ENCODE assay signal across 2 cellular contexts in the genomic region with DNA sequence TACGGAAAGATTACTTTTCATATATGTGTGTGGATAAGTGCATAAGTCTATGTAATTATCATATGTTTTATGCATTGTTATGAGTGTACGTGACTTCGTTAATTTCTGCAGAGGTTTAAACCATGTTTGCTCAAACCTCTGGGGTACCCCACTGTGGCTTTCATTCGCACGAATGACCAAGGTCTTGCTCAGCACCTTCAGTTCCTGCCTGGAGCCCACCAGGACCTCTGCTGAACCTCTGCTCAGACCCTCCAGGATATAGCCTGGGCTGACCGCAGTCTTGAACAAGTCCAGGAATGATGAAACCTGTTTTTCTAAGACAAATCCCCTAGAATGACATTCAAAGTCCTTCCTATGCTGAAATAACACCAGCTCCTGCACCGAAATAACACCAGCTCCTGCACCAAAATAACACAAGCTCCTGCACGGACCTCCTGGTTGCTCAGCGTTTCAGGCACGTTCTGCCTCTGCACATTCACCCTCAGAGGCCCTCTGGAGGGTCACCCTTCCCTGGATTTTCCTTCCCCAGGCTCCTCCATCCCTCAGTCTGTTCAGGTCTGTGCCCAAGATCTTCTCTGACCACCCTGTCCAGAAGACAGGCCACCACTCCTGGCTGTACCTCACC.
TF ChIP-seq lines count a peak whose summit lies in the region.

No MANE protein-coding gene starts in this region.

TF ChIP-seq in WTC11, 78 proteins besides CTCF, POLR2A, EP300 and RAD21:
- TF ChIP-seq ZNF317 (CRISPR knock-in tag; IDR thresholded peaks at IDR 0.05; ENCODE audit: borderline replicate concordance, low read depth) (no peak), ZNF263 (CRISPR knock-in tag; IDR thresholded peaks at IDR 0.05; ENCODE audit: low read depth) (no peak), JAZF1 (CRISPR knock-in tag; IDR thresholded peaks at IDR 0.05) (no peak), NR3C1 (CRISPR knock-in tag; conservative IDR thresholded peaks at IDR 0.05; ENCODE audit: low read depth) (no peak), FOXK1 (CRISPR knock-in tag; IDR thresholded peaks at IDR 0.05) (no peak), CBFB (CRISPR knock-in tag; IDR thresholded peaks at IDR 0.05; ENCODE audit: low read depth) (no peak), TCF7 (CRISPR knock-in tag; IDR thresholded peaks at IDR 0.05; ENCODE audit: low read depth) (no peak)
- TF ChIP-seq, protein P1, sequence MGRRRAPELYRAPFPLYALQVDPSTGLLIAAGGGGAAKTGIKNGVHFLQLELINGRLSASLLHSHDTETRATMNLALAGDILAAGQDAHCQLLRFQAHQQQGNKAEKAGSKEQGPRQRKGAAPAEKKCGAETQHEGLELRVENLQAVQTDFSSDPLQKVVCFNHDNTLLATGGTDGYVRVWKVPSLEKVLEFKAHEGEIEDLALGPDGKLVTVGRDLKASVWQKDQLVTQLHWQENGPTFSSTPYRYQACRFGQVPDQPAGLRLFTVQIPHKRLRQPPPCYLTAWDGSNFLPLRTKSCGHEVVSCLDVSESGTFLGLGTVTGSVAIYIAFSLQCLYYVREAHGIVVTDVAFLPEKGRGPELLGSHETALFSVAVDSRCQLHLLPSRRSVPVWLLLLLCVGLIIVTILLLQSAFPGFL (CRISPR knock-in tag; IDR thresholded peaks at IDR 0.05; ENCODE audit: borderline replicate concordance) = no peak
- TF ChIP-seq, protein P2, sequence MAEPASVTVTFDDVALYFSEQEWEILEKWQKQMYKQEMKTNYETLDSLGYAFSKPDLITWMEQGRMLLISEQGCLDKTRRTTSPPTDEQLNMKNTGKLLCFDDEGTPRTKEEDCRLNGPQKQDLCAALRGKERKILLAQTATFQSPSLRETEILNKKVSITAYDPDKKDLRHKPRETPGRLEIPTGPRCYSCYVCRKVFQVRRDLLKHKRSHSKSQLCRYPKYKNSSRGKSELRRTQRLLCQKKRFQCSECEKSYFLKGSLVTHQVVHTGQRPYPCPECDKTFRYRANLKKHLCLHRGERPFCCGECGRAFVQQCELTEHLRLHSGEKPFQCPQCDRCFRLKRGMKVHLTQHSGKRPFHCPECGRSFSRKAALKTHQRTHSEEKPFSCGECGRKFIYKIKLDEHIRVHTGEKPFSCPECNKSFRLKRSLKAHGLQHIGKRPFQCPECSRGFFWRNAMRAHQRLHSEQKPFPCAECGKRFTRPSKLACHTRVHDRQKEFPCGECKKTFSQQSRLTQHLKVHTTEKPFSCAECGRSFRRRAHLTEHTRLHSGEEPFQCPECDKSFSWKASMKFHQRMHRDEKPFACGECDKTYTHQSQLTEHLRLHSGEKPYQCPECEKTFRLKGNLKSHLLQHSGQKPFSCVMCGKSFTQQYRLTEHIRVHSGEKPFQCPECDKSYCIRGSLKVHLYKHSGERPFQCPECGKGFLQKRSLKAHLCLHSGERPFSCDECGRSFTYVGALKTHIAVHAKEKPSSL (CRISPR knock-in tag; conservative IDR thresholded peaks at IDR 0.05) = no peak
- TF ChIP-seq, protein P3, sequence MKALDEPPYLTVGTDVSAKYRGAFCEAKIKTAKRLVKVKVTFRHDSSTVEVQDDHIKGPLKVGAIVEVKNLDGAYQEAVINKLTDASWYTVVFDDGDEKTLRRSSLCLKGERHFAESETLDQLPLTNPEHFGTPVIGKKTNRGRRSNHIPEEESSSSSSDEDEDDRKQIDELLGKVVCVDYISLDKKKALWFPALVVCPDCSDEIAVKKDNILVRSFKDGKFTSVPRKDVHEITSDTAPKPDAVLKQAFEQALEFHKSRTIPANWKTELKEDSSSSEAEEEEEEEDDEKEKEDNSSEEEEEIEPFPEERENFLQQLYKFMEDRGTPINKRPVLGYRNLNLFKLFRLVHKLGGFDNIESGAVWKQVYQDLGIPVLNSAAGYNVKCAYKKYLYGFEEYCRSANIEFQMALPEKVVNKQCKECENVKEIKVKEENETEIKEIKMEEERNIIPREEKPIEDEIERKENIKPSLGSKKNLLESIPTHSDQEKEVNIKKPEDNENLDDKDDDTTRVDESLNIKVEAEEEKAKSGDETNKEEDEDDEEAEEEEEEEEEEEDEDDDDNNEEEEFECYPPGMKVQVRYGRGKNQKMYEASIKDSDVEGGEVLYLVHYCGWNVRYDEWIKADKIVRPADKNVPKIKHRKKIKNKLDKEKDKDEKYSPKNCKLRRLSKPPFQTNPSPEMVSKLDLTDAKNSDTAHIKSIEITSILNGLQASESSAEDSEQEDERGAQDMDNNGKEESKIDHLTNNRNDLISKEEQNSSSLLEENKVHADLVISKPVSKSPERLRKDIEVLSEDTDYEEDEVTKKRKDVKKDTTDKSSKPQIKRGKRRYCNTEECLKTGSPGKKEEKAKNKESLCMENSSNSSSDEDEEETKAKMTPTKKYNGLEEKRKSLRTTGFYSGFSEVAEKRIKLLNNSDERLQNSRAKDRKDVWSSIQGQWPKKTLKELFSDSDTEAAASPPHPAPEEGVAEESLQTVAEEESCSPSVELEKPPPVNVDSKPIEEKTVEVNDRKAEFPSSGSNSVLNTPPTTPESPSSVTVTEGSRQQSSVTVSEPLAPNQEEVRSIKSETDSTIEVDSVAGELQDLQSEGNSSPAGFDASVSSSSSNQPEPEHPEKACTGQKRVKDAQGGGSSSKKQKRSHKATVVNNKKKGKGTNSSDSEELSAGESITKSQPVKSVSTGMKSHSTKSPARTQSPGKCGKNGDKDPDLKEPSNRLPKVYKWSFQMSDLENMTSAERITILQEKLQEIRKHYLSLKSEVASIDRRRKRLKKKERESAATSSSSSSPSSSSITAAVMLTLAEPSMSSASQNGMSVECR (CRISPR knock-in tag; IDR thresholded peaks at IDR 0.05; ENCODE audit: borderline replicate concordance) = no peak
- TF ChIP-seq, protein P4, sequence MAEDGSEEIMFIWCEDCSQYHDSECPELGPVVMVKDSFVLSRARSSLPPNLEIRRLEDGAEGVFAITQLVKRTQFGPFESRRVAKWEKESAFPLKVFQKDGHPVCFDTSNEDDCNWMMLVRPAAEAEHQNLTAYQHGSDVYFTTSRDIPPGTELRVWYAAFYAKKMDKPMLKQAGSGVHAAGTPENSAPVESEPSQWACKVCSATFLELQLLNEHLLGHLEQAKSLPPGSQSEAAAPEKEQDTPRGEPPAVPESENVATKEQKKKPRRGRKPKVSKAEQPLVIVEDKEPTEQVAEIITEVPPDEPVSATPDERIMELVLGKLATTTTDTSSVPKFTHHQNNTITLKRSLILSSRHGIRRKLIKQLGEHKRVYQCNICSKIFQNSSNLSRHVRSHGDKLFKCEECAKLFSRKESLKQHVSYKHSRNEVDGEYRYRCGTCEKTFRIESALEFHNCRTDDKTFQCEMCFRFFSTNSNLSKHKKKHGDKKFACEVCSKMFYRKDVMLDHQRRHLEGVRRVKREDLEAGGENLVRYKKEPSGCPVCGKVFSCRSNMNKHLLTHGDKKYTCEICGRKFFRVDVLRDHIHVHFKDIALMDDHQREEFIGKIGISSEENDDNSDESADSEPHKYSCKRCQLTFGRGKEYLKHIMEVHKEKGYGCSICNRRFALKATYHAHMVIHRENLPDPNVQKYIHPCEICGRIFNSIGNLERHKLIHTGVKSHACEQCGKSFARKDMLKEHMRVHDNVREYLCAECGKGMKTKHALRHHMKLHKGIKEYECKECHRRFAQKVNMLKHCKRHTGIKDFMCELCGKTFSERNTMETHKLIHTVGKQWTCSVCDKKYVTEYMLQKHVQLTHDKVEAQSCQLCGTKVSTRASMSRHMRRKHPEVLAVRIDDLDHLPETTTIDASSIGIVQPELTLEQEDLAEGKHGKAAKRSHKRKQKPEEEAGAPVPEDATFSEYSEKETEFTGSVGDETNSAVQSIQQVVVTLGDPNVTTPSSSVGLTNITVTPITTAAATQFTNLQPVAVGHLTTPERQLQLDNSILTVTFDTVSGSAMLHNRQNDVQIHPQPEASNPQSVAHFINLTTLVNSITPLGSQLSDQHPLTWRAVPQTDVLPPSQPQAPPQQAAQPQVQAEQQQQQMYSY (CRISPR knock-in tag; IDR thresholded peaks at IDR 0.05) = no peak
TF ChIP-seq in WTC11: peak in this region for 0.

TF ChIP-seq in H1, 55 proteins besides CTCF, POLR2A, EP300 and RAD21:
- TF ChIP-seq SIX5 (IDR thresholded peaks at IDR 0.05; ENCODE audit: low read depth, low read length) (no peak), TAF1 (IDR thresholded peaks at IDR 0.05; ENCODE audit: low read depth, low read length) (no peak), GABPA (IDR thresholded peaks at IDR 0.05; ENCODE audit: borderline replicate concordance, insufficient read depth, low read length) (no peak), SRF (IDR thresholded peaks at IDR 0.05; ENCODE audit: low read depth, low read length) (no peak), JUN (IDR thresholded peaks at IDR 0.05; ENCODE audit: low read depth, low read length) (no peak), SP1 (IDR thresholded peaks at IDR 0.05; ENCODE audit: low read depth, low read length) (no peak)
- TF ChIP-seq, protein P5, sequence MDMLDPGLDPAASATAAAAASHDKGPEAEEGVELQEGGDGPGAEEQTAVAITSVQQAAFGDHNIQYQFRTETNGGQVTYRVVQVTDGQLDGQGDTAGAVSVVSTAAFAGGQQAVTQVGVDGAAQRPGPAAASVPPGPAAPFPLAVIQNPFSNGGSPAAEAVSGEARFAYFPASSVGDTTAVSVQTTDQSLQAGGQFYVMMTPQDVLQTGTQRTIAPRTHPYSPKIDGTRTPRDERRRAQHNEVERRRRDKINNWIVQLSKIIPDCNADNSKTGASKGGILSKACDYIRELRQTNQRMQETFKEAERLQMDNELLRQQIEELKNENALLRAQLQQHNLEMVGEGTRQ (IDR thresholded peaks at IDR 0.05; ENCODE audit: low read length) = no peak
TF ChIP-seq in H1: peak in this region for 0.
